1 cellular context compared by ENCODE assay signal in genomic region chr1:32538887-32539583, GRCh38.
TF ChIP-seq lines count a peak whose summit lies in the region.

Gene ZBTB8A (plus strand): TSS chr1:32539427. CDS start chr1:32592932, 53,505 bp downstream.

TF ChIP-seq in HEK293, 187 proteins besides CTCF, POLR2A, EP300 and RAD21 (continued from another document and continues in another):
- TF ChIP-seq, protein P1, sequence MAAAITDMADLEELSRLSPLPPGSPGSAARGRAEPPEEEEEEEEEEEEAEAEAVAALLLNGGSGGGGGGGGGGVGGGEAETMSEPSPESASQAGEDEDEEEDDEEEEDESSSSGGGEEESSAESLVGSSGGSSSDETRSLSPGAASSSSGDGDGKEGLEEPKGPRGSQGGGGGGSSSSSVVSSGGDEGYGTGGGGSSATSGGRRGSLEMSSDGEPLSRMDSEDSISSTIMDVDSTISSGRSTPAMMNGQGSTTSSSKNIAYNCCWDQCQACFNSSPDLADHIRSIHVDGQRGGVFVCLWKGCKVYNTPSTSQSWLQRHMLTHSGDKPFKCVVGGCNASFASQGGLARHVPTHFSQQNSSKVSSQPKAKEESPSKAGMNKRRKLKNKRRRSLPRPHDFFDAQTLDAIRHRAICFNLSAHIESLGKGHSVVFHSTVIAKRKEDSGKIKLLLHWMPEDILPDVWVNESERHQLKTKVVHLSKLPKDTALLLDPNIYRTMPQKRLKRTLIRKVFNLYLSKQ (tag by site-specific recombination; IDR thresholded peaks at IDR 0.05; ENCODE audit: borderline replicate concordance): no peak
- TF ChIP-seq ZNF473 (tag by site-specific recombination; IDR thresholded peaks at IDR 0.05): no peak
- TF ChIP-seq, protein P2, sequence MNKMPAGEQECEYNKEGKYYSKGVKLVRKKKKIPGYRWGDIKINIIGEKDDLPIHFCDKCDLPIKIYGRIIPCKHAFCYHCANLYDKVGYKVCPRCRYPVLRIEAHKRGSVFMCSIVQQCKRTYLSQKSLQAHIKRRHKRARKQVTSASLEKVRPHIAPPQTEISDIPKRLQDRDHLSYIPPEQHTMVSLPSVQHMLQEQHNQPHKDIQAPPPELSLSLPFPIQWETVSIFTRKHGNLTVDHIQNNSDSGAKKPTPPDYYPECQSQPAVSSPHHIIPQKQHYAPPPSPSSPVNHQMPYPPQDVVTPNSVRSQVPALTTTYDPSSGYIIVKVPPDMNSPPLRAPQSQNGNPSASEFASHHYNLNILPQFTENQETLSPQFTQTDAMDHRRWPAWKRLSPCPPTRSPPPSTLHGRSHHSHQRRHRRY (tag by site-specific recombination; IDR thresholded peaks at IDR 0.05): no peak
- no peak for TF ChIP-seq ZNF449 (tag by site-specific recombination; IDR thresholded peaks at IDR 0.05)
- no peak for TF ChIP-seq HOXD13 (CRISPR knock-in tag; IDR thresholded peaks at IDR 0.05; ENCODE audit: borderline replicate concordance)
- TF ChIP-seq ZSCAN16 (tag by site-specific recombination; IDR thresholded peaks at IDR 0.05): no peak
- no peak for TF ChIP-seq ZNF670 (tag by site-specific recombination; IDR thresholded peaks at IDR 0.05; ENCODE audit: low read depth)
- TF ChIP-seq ZNF624 (tag by site-specific recombination; IDR thresholded peaks at IDR 0.05): no peak
- TF ChIP-seq, protein P3, sequence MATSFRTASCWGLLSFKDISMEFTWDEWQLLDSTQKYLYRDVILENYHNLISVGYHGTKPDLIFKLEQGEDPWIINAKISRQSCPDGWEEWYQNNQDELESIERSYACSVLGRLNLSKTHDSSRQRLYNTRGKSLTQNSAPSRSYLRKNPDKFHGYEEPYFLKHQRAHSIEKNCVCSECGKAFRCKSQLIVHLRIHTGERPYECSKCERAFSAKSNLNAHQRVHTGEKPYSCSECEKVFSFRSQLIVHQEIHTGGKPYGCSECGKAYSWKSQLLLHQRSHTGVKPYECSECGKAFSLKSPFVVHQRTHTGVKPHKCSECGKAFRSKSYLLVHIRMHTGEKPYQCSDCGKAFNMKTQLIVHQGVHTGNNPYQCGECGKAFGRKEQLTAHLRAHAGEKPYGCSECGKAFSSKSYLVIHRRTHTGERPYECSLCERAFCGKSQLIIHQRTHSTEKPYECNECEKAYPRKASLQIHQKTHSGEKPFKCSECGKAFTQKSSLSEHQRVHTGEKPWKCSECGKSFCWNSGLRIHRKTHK (tag by site-specific recombination; IDR thresholded peaks at IDR 0.05): no peak
- TF ChIP-seq ZNF398 (tag by site-specific recombination; IDR thresholded peaks at IDR 0.05): no peak
- TF ChIP-seq, protein P4, sequence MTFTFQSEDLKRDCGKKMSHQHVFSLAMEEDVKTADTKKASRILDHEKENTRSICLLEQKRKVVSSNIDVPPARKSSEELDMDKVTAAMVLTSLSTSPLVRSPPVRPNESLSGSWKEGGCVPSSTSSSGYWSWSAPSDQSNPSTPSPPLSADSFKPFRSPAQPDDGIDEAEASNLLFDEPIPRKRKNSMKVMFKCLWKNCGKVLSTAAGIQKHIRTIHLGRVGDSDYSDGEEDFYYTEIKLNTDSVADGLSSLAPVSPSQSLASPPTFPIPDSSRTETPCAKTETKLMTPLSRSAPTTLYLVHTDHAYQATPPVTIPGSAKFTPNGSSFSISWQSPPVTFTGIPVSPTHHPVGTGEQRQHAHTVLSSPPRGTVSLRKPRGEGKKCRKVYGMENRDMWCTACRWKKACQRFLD (tag by site-specific recombination; IDR thresholded peaks at IDR 0.05): no peak
- TF ChIP-seq ZNF837 (tag by site-specific recombination; IDR thresholded peaks at IDR 0.05): no peak
- TF ChIP-seq YY1 (tag by site-specific recombination; IDR thresholded peaks at IDR 0.05): no peak
- TF ChIP-seq ATF2 (tag by site-specific recombination; IDR thresholded peaks at IDR 0.05; ENCODE audit: low read depth): no peak
- TF ChIP-seq ZXDB (tag by site-specific recombination; IDR thresholded peaks at IDR 0.05): peak; percentile 42; the same call in 1 of the 2 replicates
- TF ChIP-seq ZNF146 (tag by site-specific recombination; IDR thresholded peaks at IDR 0.05): no peak
- no peak for TF ChIP-seq ZNF114 (tag by site-specific recombination; IDR thresholded peaks at IDR 0.05)
- no peak for TF ChIP-seq ZNF37A (tag by site-specific recombination; IDR thresholded peaks at IDR 0.05)
- TF ChIP-seq ZBTB20 (tag by site-specific recombination; IDR thresholded peaks at IDR 0.05): peak; percentile 86
- TF ChIP-seq ZNF514 (tag by site-specific recombination; IDR thresholded peaks at IDR 0.05): no peak
- TF ChIP-seq ZNF174 (tag by site-specific recombination; IDR thresholded peaks at IDR 0.05): no peak
- TF ChIP-seq ZNF221 (tag by site-specific recombination; IDR thresholded peaks at IDR 0.05; ENCODE audit: borderline replicate concordance): no peak
- TF ChIP-seq ZSCAN18 (tag by site-specific recombination; IDR thresholded peaks at IDR 0.05): no peak
- peak; percentile 68; the same call in 1 of the 2 replicates for TF ChIP-seq KLF8 (tag by site-specific recombination; IDR thresholded peaks at IDR 0.05)
- no peak for TF ChIP-seq ZFP3 (tag by site-specific recombination; IDR thresholded peaks at IDR 0.05; ENCODE audit: low read depth)
- no peak for TF ChIP-seq ZNF600 (tag by site-specific recombination; IDR thresholded peaks at IDR 0.05)
- TF ChIP-seq OSR2 (tag by site-specific recombination; IDR thresholded peaks at IDR 0.05): no peak
- no peak for TF ChIP-seq ZNF707 (tag by site-specific recombination; IDR thresholded peaks at IDR 0.05)
- TF ChIP-seq ZFP37 (tag by site-specific recombination; IDR thresholded peaks at IDR 0.05): no peak
- no peak for TF ChIP-seq ZNF701 (tag by site-specific recombination; IDR thresholded peaks at IDR 0.05)
- no peak for TF ChIP-seq ZFP41 (tag by site-specific recombination; IDR thresholded peaks at IDR 0.05; ENCODE audit: borderline replicate concordance)
- no peak for TF ChIP-seq ZNF596 (tag by site-specific recombination; IDR thresholded peaks at IDR 0.05)
- no peak for TF ChIP-seq ZNF18 (tag by site-specific recombination; IDR thresholded peaks at IDR 0.05)
- TF ChIP-seq ZNF660 (tag by site-specific recombination; IDR thresholded peaks at IDR 0.05): peak; percentile 41; the same call in 1 of the 2 replicates
- no peak for TF ChIP-seq MEIS1 (CRISPR knock-in tag; IDR thresholded peaks at IDR 0.05; ENCODE audit: borderline replicate concordance)
- TF ChIP-seq ZNF274 (IDR thresholded peaks at IDR 0.05; ENCODE audit: low read length): no peak
- no peak for TF ChIP-seq ZNF274 (tag by site-specific recombination; IDR thresholded peaks at IDR 0.05; ENCODE audit: borderline replicate concordance)
- peak; percentile 34; the same call in 1 of the 2 replicates for TF ChIP-seq IKZF3 (tag by site-specific recombination; IDR thresholded peaks at IDR 0.05)
- no peak for TF ChIP-seq ZNF501 (tag by site-specific recombination; IDR thresholded peaks at IDR 0.05)
- no peak for TF ChIP-seq KLF10 (tag by site-specific recombination; IDR thresholded peaks at IDR 0.05)
- TF ChIP-seq, protein P5, sequence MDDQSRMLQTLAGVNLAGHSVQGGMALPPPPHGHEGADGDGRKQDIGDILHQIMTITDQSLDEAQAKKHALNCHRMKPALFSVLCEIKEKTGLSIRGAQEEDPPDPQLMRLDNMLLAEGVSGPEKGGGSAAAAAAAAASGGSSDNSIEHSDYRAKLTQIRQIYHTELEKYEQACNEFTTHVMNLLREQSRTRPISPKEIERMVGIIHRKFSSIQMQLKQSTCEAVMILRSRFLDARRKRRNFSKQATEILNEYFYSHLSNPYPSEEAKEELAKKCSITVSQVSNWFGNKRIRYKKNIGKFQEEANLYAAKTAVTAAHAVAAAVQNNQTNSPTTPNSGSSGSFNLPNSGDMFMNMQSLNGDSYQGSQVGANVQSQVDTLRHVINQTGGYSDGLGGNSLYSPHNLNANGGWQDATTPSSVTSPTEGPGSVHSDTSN (CRISPR knock-in tag; IDR thresholded peaks at IDR 0.05): no peak
- TF ChIP-seq ZNF544 (tag by site-specific recombination; IDR thresholded peaks at IDR 0.05): no peak
- TF ChIP-seq FEZF1 (tag by site-specific recombination; IDR thresholded peaks at IDR 0.05): no peak
- TF ChIP-seq ZNF24 (tag by site-specific recombination; IDR thresholded peaks at IDR 0.05): no peak
- no peak for TF ChIP-seq ZNF266 (tag by site-specific recombination; IDR thresholded peaks at IDR 0.05; ENCODE audit: low read depth)
- no peak for TF ChIP-seq ZNF416 (tag by site-specific recombination; IDR thresholded peaks at IDR 0.05)
- no peak for TF ChIP-seq ZNF350 (tag by site-specific recombination; IDR thresholded peaks at IDR 0.05)
- TF ChIP-seq ZNF423 (tag by site-specific recombination; IDR thresholded peaks at IDR 0.05): no peak
- TF ChIP-seq ZNF211 (tag by site-specific recombination; IDR thresholded peaks at IDR 0.05; ENCODE audit: low read depth): no peak
- TF ChIP-seq ZNF311 (tag by site-specific recombination; IDR thresholded peaks at IDR 0.05; ENCODE audit: borderline replicate concordance): no peak
- TF ChIP-seq ZBTB7A (tag by site-specific recombination; IDR thresholded peaks at IDR 0.05; ENCODE audit: low read depth): no peak
- peak; percentile 60 for TF ChIP-seq ZNF341 (tag by site-specific recombination; IDR thresholded peaks at IDR 0.05; ENCODE audit: low read depth)
